11 cellular contexts compared by ENCODE assay signal in genomic region chr9:36142510-36143161, GRCh38. TPM values are rescaled to one million over a fixed set of nuclear protein-coding genes. Genes with fewer than 3 reads are reported as not detected.
DNase-seq lines count a peak whose midpoint lies in the region; ATAC-seq and TF ChIP-seq lines count a peak whose summit lies in the region.
"Had no signal": no experiment of that assay in that cellular context is flagged by ENCODE, and none has a peak within 500 bp of the region (broad histone marks: within the 10 kb centered on the region; RNA-seq: fewer than 3 reads in every experiment).

No MANE protein-coding gene starts in this region.

- peak overlapping the region; percentile 89 for H3K27ac Mint-ChIP-seq in activated CD4-positive, alpha-beta T cell treated with anti-CD3 and anti-CD28 coated beads for 36 hours

- peak overlapping the region; percentile 67 for H3K4me3 Mint-ChIP-seq in activated CD4-positive, alpha-beta T cell treated with anti-CD3 and anti-CD28 coated beads for 36 hours

- TF ChIP-seq CTCF in liver (IDR thresholded peaks at IDR 0.05; ENCODE audit: low read depth, low read length, missing input control), result no peak
- TF ChIP-seq CTCF in testis (IDR thresholded peaks at IDR 0.05), result no peak

- peaks cover 46% of the 10 kb centered on the region for H3K36me3 ChIP-seq in adipocyte (ENCODE audit: control insufficient read depth, insufficient read depth, low read length, severe bottlenecking)
- no peaks in the 10 kb centered on the region for H3K36me3 ChIP-seq in liver (ENCODE audit: control insufficient read depth in 4 of 4, insufficient read depth in 3 of 4, low read depth in 1 of 4, low read length in 3 of 4)
- H3K36me3 ChIP-seq in testis (ENCODE audit: low read depth, missing control alignments), result no peaks in the 10 kb centered on the region
- H3K36me3 ChIP-seq: cardiac muscle cell had no signal

- H3K9me3 ChIP-seq in adipocyte (ENCODE audit: control insufficient read depth, low read length) (no peaks in the 10 kb centered on the region), liver (ENCODE audit: control insufficient read depth in 4 of 4, low read length in 3 of 4) (peaks cover 0 to 6% (median 3%) of the 10 kb centered on the region in 4 donors), testis (no peaks in the 10 kb centered on the region)

- H3K9me3 Mint-ChIP-seq in activated CD4-positive, alpha-beta T cell treated with anti-CD3 and anti-CD28 coated beads for 36 hours (ENCODE audit: low read depth), result peaks cover 12% of the 10 kb centered on the region

- no peak for TF ChIP-seq POLR2A in testis (IDR thresholded peaks at IDR 0.05)

- peaks cover 69% of the 10 kb centered on the region for H3K4me1 ChIP-seq in adipocyte (ENCODE audit: control insufficient read depth, insufficient read depth, low read length)
- H3K4me1 ChIP-seq in liver (ENCODE audit: control insufficient read depth in 4 of 4, insufficient read depth in 4 of 4, low read length in 3 of 4), result peaks cover 0 to 13% (median 6%) of the 10 kb centered on the region in 4 donors
- H3K4me1 ChIP-seq in testis, result peaks cover 15% of the 10 kb centered on the region

- CTCF ChIA-PET in activated CD4-positive, alpha-beta T cell treated with anti-CD3 and anti-CD28 coated beads for 36 hours (lab: Charles Lee), result interaction anchor here (1.2 to 1.4 kb wide), 2 partner anchors 8 to 12 kb away, joined by 3 to 4 read pairs; no protein-coding TSS in a partner anchor

- H3K27ac ChIP-seq in liver (ENCODE audit: low read depth in 1 of 2, low read length in 2 of 2), result peak overlapping the region; percentile 80 to 83
- H3K27ac ChIP-seq in testis, result peak overlapping the region; percentile 86 to 88
- H3K27ac ChIP-seq: cardiac muscle cell had no signal

- H3K36me3 Mint-ChIP-seq in activated CD4-positive, alpha-beta T cell treated with anti-CD3 and anti-CD28 coated beads for 36 hours (ENCODE audit: low read depth), result peaks cover 29% of the 10 kb centered on the region

- H3K27me3 Mint-ChIP-seq in activated CD4-positive, alpha-beta T cell treated with anti-CD3 and anti-CD28 coated beads for 36 hours, result no peaks in the 10 kb centered on the region

- peaks cover 93% of the 10 kb centered on the region for H3K4me1 Mint-ChIP-seq in activated CD4-positive, alpha-beta T cell treated with anti-CD3 and anti-CD28 coated beads for 36 hours

- ATAC-seq in activated CD4-positive, alpha-beta T cell treated with anti-CD3 and anti-CD28 coated beads for 36 hours, result peak; percentile 2
- ATAC-seq in GM21825 (IDR thresholded peaks at IDR 0.05; ENCODE audit: unreplicated experiment), result no peak

- WGBS in liver, result 38% methylated on average over 12 of the region's 12 CpGs
- WGBS in testis, 2 donors, result 49 to 60% methylated on average over 12 of the region's 12 CpGs

- POLR2A ChIA-PET in activated CD4-positive, alpha-beta T cell treated with anti-CD3 and anti-CD28 coated beads for 36 hours (lab: Charles Lee), result interaction anchor here (1.2 kb wide), 1 partner anchor 48 kb away, joined by 3 read pairs; the partner anchor contains the start of gene CLTA

- no peak for DNase-seq in activated CD4-positive, alpha-beta T cell treated with anti-CD3 and anti-CD28 coated beads for 36 hours
- no peak for DNase-seq in activated CD4-positive, alpha-beta T cell treated with anti-CD3 and anti-CD28 coated beads, Interleukin-2, amount 50 U/mL, for 1 hour
- no peak for DNase-seq in adipocyte (ENCODE audit: low read depth)
- no peak for DNase-seq in testis
- DNase-seq in cerebellum (ENCODE audit: low spot score), result no peak
- no peak for DNase-seq in stimulated activated CD4-positive, alpha-beta T cell treated with anti-CD3 and anti-CD28 coated beads, Interleukin-4, amount 100 ng/mL, for 4 hours
- DNase-seq: SHP77 had no signal

- H3K9ac ChIP-seq in adipocyte (ENCODE audit: low read length) (peak overlapping the region; percentile 54), liver (ENCODE audit: low read depth in 1 of 2, low read length in 2 of 2) (peak overlapping the region in 1 of 2 donors; percentile 66)

- H3K27me3 ChIP-seq in adipocyte (replicated peaks; ENCODE audit: control insufficient read depth, insufficient read depth, low read length), result no peaks in the 10 kb centered on the region
- H3K27me3 ChIP-seq in liver (ENCODE audit: control insufficient read depth in 4 of 4, insufficient read depth in 4 of 4, low read length in 3 of 4), result no peaks in the 10 kb centered on the region
- H3K27me3 ChIP-seq in testis, result no peaks in the 10 kb centered on the region

- no peak for TF ChIP-seq RAD21 in liver (IDR thresholded peaks at IDR 0.05)

- H3K4me3 ChIP-seq in adipocyte (ENCODE audit: low read length), result peak overlapping the region; percentile 38
- H3K4me3 ChIP-seq in liver (ENCODE audit: low read depth in 1 of 3, low read length in 3 of 3), result peak overlapping the region in 2 of 3 donors; percentile 24 to 25
- H3K4me3 ChIP-seq in testis, result no peak overlapping the region
- H3K4me3 ChIP-seq: cardiac muscle cell had no signal

- intact Hi-C loops in activated CD4-positive, alpha-beta T cell treated with anti-CD3 and anti-CD28 coated beads for 36 hours (cut with DNase I, micrococcal nuclease), result no loop called here
- intact Hi-C loops in testis (cut with DNase I; ENCODE audit: low total_unique reads), result no loop called here

TF ChIP-seq in liver, 16 proteins besides CTCF, POLR2A, EP300 and RAD21:
- TF ChIP-seq SP1 (IDR thresholded peaks at IDR 0.05) (peak; percentile 61), NR2F2 (IDR thresholded peaks at IDR 0.05) (no peak), RXRA (IDR thresholded peaks at IDR 0.05) (peak in 1 of 2 donors; percentile 21), FOXA2 (IDR thresholded peaks at IDR 0.05) (no peak)
- TF ChIP-seq, protein P1, sequence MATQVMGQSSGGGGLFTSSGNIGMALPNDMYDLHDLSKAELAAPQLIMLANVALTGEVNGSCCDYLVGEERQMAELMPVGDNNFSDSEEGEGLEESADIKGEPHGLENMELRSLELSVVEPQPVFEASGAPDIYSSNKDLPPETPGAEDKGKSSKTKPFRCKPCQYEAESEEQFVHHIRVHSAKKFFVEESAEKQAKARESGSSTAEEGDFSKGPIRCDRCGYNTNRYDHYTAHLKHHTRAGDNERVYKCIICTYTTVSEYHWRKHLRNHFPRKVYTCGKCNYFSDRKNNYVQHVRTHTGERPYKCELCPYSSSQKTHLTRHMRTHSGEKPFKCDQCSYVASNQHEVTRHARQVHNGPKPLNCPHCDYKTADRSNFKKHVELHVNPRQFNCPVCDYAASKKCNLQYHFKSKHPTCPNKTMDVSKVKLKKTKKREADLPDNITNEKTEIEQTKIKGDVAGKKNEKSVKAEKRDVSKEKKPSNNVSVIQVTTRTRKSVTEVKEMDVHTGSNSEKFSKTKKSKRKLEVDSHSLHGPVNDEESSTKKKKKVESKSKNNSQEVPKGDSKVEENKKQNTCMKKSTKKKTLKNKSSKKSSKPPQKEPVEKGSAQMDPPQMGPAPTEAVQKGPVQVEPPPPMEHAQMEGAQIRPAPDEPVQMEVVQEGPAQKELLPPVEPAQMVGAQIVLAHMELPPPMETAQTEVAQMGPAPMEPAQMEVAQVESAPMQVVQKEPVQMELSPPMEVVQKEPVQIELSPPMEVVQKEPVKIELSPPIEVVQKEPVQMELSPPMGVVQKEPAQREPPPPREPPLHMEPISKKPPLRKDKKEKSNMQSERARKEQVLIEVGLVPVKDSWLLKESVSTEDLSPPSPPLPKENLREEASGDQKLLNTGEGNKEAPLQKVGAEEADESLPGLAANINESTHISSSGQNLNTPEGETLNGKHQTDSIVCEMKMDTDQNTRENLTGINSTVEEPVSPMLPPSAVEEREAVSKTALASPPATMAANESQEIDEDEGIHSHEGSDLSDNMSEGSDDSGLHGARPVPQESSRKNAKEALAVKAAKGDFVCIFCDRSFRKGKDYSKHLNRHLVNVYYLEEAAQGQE (IDR thresholded peaks at IDR 0.05), result no peak

RNA-seq across cellular contexts. Expression of gene GLIPR2, which starts 6.1 kb away (rescaled TPM):
- 10 to 100 TPM; 13.7 to 18.4 TPM for total RNA-seq in activated CD4-positive, alpha-beta T cell treated with anti-CD3 and anti-CD28 coated beads for 36 hours
- total RNA-seq in liver (10 to 100 TPM in 1 of 2 donors, 1 to 10 TPM in 1; 2.8 to 17.6 TPM), testis (1 to 10 TPM; 3.5 to 3.9 TPM), cerebellum (13.0 TPM)
- polyA plus RNA-seq in liver (1 to 10 TPM; 1.7 to 3.0 TPM), testis (ENCODE audit: insufficient read depth, low read depth, low replicate concordance) (19.6 TPM)

RNA-seq across cellular contexts. Expression of gene CCIN, which starts 26.6 kb away (rescaled TPM):
- not detected for total RNA-seq in activated CD4-positive, alpha-beta T cell treated with anti-CD3 and anti-CD28 coated beads for 36 hours
- total RNA-seq in liver, result not detected
- not detected for polyA plus RNA-seq in liver
- 10 to 100 TPM; 48.7 to 84.8 TPM for total RNA-seq in testis
- polyA plus RNA-seq in testis (ENCODE audit: insufficient read depth, low read depth, low replicate concordance), result 171 TPM
- 2.3 TPM for total RNA-seq in cerebellum
- polyA plus RNA-seq: cardiac muscle cell, neural cell had no signal

RNA-seq across cellular contexts. Expression of gene CLTA, which starts 48.1 kb away (rescaled TPM):
- total RNA-seq in activated CD4-positive, alpha-beta T cell treated with anti-CD3 and anti-CD28 coated beads for 36 hours, result 100 to 1,000 TPM; 123 to 133 TPM
- total RNA-seq in liver (10 to 100 TPM; 48.4 to 81.0 TPM), testis (100 to 1,000 TPM; 135 to 168 TPM), cerebellum (79.3 TPM)
- polyA plus RNA-seq in liver (100 to 1,000 TPM in 1 of 2 donors, 10 to 100 TPM in 1; 68.2 to 102 TPM), testis (ENCODE audit: insufficient read depth, low read depth, low replicate concordance) (208 TPM)

Comparison
In these comparisons a context has a peak if more than half of its experiments do, and no peak if none do; other contexts are left out.
1. H3K4me3 ChIP-seq: peak in adipocyte (single experiment) and liver (2 of 3); none in testis (0 of 2).
2. RNA of gene CCIN, which starts 26.6 kb away (total RNA-seq): 48.7 to 84.8 TPM in testis; 2.3 TPM in cerebellum (single experiment), not detected in activated CD4-positive, alpha-beta T cell treated with anti-CD3 and anti-CD28 coated beads for 36 hours and not detected in liver; every median in the first group is over 10 times any median in the second.